In genomic region chr13:100149389-100149788, GRCh38 we compare ENCODE assay signal across 21 cellular contexts.
"Had no signal": no experiment of that assay in that cellular context is flagged by ENCODE, and none has a peak within 500 bp of the region (broad histone marks: within the 10 kb centered on the region; RNA-seq: fewer than 3 reads in every experiment).

No MANE protein-coding gene starts in this region.

- H3K36me3 ChIP-seq: colonic mucosa had no signal

- H3K27ac Mint-ChIP-seq: activated B cell treated with CpG ODN at 0.5 μM for 24 hours; activated CD4-positive, alpha-beta memory T cell treated with anti-CD3 and anti-CD28 coated beads for 36 hours; activated naive CD8-positive, alpha-beta T cell treated with anti-CD3 and anti-CD28 coated beads for 36 hours; activated T-helper 17 cell treated with anti-CD3 and anti-CD28 coated beads, Interleukin-2, amount 50 U/mL, for 72 hours; T-helper 2 cell treated with Interferon-gamma antibody and Interleukin-4, amounts not matched to agents 5 μg/mL and 100 μg/mL, for 36 hours had no signal

- DNase-seq: activated B cell treated with CpG ODN at 0.5 μM for 24 hours; activated CD4-positive, alpha-beta memory T cell treated with anti-CD3 and anti-CD28 coated beads for 36 hours; activated CD4-positive, alpha-beta T cell treated with anti-CD3 and anti-CD28 coated beads for 4 hours; activated naive CD4-positive, alpha-beta T cell; activated naive CD8-positive, alpha-beta T cell treated with anti-CD3 and anti-CD28 coated beads for 36 hours; body of pancreas; colonic mucosa; erythroblast; islet precursor cell; left lung; mammary epithelial cell; retina; stimulated activated CD4-positive, alpha-beta T cell treated with anti-CD3 and anti-CD28 coated beads, Interleukin-12 subunit alpha, Interleukin-12 subunit beta, amount 100 ng/mL, for 4 hours; stimulated activated CD4-positive, alpha-beta T cell treated with anti-CD3 and anti-CD28 coated beads, Interleukin-2, amount 100 ng/mL, for 24 hours; stimulated activated naive CD8-positive, alpha-beta T cell treated with anti-CD3 and anti-CD28 coated beads, Interleukin-15, Interleukin-2, amounts not matched to agents 100 U/mL and 50 U/mL, for 24 hours; substantia nigra; SW 1271 had no signal

- H3K27me3 Mint-ChIP-seq: activated B cell treated with CpG ODN at 0.5 μM for 24 hours; activated CD4-positive, alpha-beta memory T cell treated with anti-CD3 and anti-CD28 coated beads for 36 hours; activated naive CD8-positive, alpha-beta T cell treated with anti-CD3 and anti-CD28 coated beads for 36 hours; activated T-helper 17 cell treated with anti-CD3 and anti-CD28 coated beads, Interleukin-2, amount 50 U/mL, for 72 hours had no signal

- H3K27ac ChIP-seq: body of pancreas, colonic mucosa, left lung, tibial nerve had no signal

- H3K9me3 Mint-ChIP-seq: activated T-helper 17 cell treated with anti-CD3 and anti-CD28 coated beads, Interleukin-2, amount 50 U/mL, for 72 hours had no signal

- H3K27me3 ChIP-seq: body of pancreas, colonic mucosa, left lung, tibial nerve had no signal

- H3K9me3 ChIP-seq: body of pancreas, colonic mucosa had no signal

- H3K4me1 Mint-ChIP-seq: activated B cell treated with CpG ODN at 0.5 μM for 24 hours; activated naive CD8-positive, alpha-beta T cell treated with anti-CD3 and anti-CD28 coated beads for 36 hours; activated T-helper 17 cell treated with anti-CD3 and anti-CD28 coated beads, Interleukin-2, amount 50 U/mL, for 72 hours had no signal

- H3K4me1 ChIP-seq: body of pancreas, colonic mucosa, left lung, tibial nerve had no signal

- H3K4me3 ChIP-seq: body of pancreas, colonic mucosa, left lung, tibial nerve had no signal

- H3K4me3 Mint-ChIP-seq: activated B cell treated with CpG ODN at 0.5 μM for 24 hours; activated CD4-positive, alpha-beta memory T cell treated with anti-CD3 and anti-CD28 coated beads for 36 hours; activated naive CD8-positive, alpha-beta T cell treated with anti-CD3 and anti-CD28 coated beads for 36 hours; activated T-helper 17 cell treated with anti-CD3 and anti-CD28 coated beads, Interleukin-2, amount 50 U/mL, for 72 hours; neural crest cell; T-helper 2 cell treated with Interferon-gamma antibody and Interleukin-4, amounts not matched to agents 5 μg/mL and 100 μg/mL, for 36 hours had no signal

- ATAC-seq: activated T-helper 17 cell treated with anti-CD3 and anti-CD28 coated beads, Interleukin-2, amount 50 U/mL, for 72 hours; body of pancreas; left lung; stimulated activated naive CD8-positive, alpha-beta T cell treated with anti-CD3 and anti-CD28 coated beads, Interleukin-15, Interleukin-2, amounts not matched to agents 100 U/mL and 50 U/mL, for 24 hours had no signal
